15 cellular contexts compared by ENCODE assay signal in genomic region chr5:121981254-121981653, GRCh38. TPM values are rescaled to one million over a fixed set of nuclear protein-coding genes. Genes with fewer than 3 reads are reported as not detected.
DNase-seq lines count a peak whose midpoint lies in the region; ATAC-seq and TF ChIP-seq lines count a peak whose summit lies in the region.
"Had no signal": no experiment of that assay in that cellular context is flagged by ENCODE, and none has a peak within 500 bp of the region (broad histone marks: within the 10 kb centered on the region; RNA-seq: fewer than 3 reads in every experiment).

No MANE protein-coding gene starts in this region.

- no peak overlapping the region for H3K4me2 ChIP-seq in mammary epithelial cell (ENCODE audit: insufficient read depth, low read depth, low read length)
- H3K4me2 ChIP-seq: BLaER1 had no signal

- H3K27ac Mint-ChIP-seq in MCF 10A (ENCODE audit: low read depth, unreplicated experiment): peak overlapping the region; percentile 70
- peak overlapping the region in 7 of 10 donors; percentile 0 to 57 (median 10) for H3K27ac Mint-ChIP-seq in naive thymus-derived CD8-positive, alpha-beta T cell

- BruUV-seq in MCF 10A (replicated peaks; lab: Mats Ljungman, UMichigan): no TSS peak
- no TSS peak for BruUV-seq in mammary epithelial cell (replicated peaks; lab: Mats Ljungman, UMichigan)

- no peaks in the 10 kb centered on the region for H3K4me1 ChIP-seq in mammary epithelial cell (ENCODE audit: insufficient read depth, low read length)
- H3K4me1 ChIP-seq in uterus: no peaks in the 10 kb centered on the region
- H3K4me1 ChIP-seq: BLaER1 had no signal

- no peak for TF ChIP-seq POLR2A in uterus (IDR thresholded peaks at IDR 0.05)

- peaks cover 12% of the 10 kb centered on the region for H3K36me3 Mint-ChIP-seq in MCF 10A (ENCODE audit: insufficient read depth, unreplicated experiment)
- peaks cover 0 to 61% (median 24%) of the 10 kb centered on the region in 3 donors for H3K36me3 Mint-ChIP-seq in naive thymus-derived CD8-positive, alpha-beta T cell

- peaks cover 56% of the 10 kb centered on the region for H3K79me2 ChIP-seq in mammary epithelial cell (ENCODE audit: insufficient read depth, low read length)

- dilution Hi-C loops in mammary epithelial cell (cut with HindIII; ENCODE audit: low sequenced_read_pairs): no loop called here

- DNase-seq in MCF 10A (ENCODE audit: unreplicated experiment) (no peak), mammary epithelial cell (no peak), uterus (no peak), HK-2 (ENCODE audit: unreplicated experiment) (no peak), NCI-H1436 (lab: John Stamatoyannopoulos, UW) (no peak)
- DNase-seq in naive thymus-derived CD8-positive, alpha-beta T cell: no peak
- DNase-seq: COR-L47, MG63, NCI-H1092, NCI-H1694 treated with DMSO at 0.1 percent for 48 hours, NCI-H226, RPMI8226, SIG-M5 had no signal

- H3K4me1 Mint-ChIP-seq in MCF 10A (ENCODE audit: insufficient read depth, unreplicated experiment): peaks cover 23% of the 10 kb centered on the region
- H3K4me1 Mint-ChIP-seq in naive thymus-derived CD8-positive, alpha-beta T cell: peaks cover 9 to 35% (median 30%) of the 10 kb centered on the region in 4 donors

- H4K20me1 ChIP-seq in mammary epithelial cell (ENCODE audit: insufficient read depth, low read length): no peaks in the 10 kb centered on the region

- H3K36me3 ChIP-seq in mammary epithelial cell (ENCODE audit: insufficient read depth, low read length) (peaks cover 2% of the 10 kb centered on the region), uterus (no peaks in the 10 kb centered on the region)

- CTCF ChIA-PET in MCF 10A (lab: Yijun Ruan, JAX): interaction anchor here (0.9 to 4.0 kb wide), 2 partner anchors 95 to 110 kb away, joined by 3 to 19 read pairs; no protein-coding TSS in a partner anchor
- CTCF ChIA-PET in mammary epithelial cell (lab: Charles Lee; ENCODE audit: low non-redundant PET): interaction anchor here (0.8 kb wide), 1 partner anchor 159 kb away, joined by 6 read pairs; no protein-coding TSS in a partner anchor

- no peak overlapping the region for H3K9ac ChIP-seq in mammary epithelial cell (ENCODE audit: insufficient read depth, low read length)
- H3K9ac ChIP-seq: BLaER1 had no signal

- WGBS in mammary epithelial cell (ENCODE audit: low coverage, missing lambda C conversion rate): 97% methylated on average over 2 of the region's 2 CpGs

- H3K27ac ChIP-seq in mammary epithelial cell (ENCODE audit: insufficient read depth, low read depth, low read length) (no peak overlapping the region), VCaP (peak overlapping the region; percentile 79), uterus (no peak overlapping the region)
- H3K27ac ChIP-seq: BLaER1 had no signal

- no peak for ATAC-seq in naive thymus-derived CD8-positive, alpha-beta T cell

- H3K4me3 Mint-ChIP-seq in MCF 10A (ENCODE audit: unreplicated experiment): no peak overlapping the region
- H3K4me3 Mint-ChIP-seq in naive thymus-derived CD8-positive, alpha-beta T cell: no peak overlapping the region

- no peaks in the 10 kb centered on the region for H3K27me3 Mint-ChIP-seq in MCF 10A (ENCODE audit: insufficient read depth, unreplicated experiment)
- H3K27me3 Mint-ChIP-seq in naive thymus-derived CD8-positive, alpha-beta T cell: no peaks in the 10 kb centered on the region

- intact Hi-C loops in MCF 10A (cut with micrococcal nuclease): no loop called here
- intact Hi-C loops in mammary epithelial cell (cut with micrococcal nuclease): no loop called here
- intact Hi-C loops in uterus (cut with DNase I; ENCODE audit: low total_unique reads): no loop called here

- no peak overlapping the region for H2AFZ ChIP-seq in mammary epithelial cell (ENCODE audit: low read depth, low read length)

- POLR2A ChIA-PET in MCF 10A (lab: Yijun Ruan, JAX): interaction anchor here (1.0 to 3.7 kb wide), 4 partner anchors 8 to 201 kb away, joined by 3 to 14 read pairs (median 4); partner anchors contain the start of gene LOX
- POLR2A ChIA-PET in naive thymus-derived CD8-positive, alpha-beta T cell (lab: Charles Lee): no interaction called here

- H3K9me3 Mint-ChIP-seq in MCF 10A (ENCODE audit: unreplicated experiment): no peaks in the 10 kb centered on the region
- H3K9me3 Mint-ChIP-seq in naive thymus-derived CD8-positive, alpha-beta T cell: no peaks in the 10 kb centered on the region

- H3K4me3 ChIP-seq in mammary epithelial cell (replicated peaks in 1 of 3; ENCODE audit: insufficient read depth in 1 of 3, low read depth in 2 of 3, low read length in 3 of 3) (no peak overlapping the region), uterus (no peak overlapping the region)
- H3K4me3 ChIP-seq: BLaER1, MG63 had no signal

- no peaks in the 10 kb centered on the region for H3K9me3 ChIP-seq in mammary epithelial cell (replicated peaks; ENCODE audit: insufficient read depth, low read length)
- no peaks in the 10 kb centered on the region for H3K9me3 ChIP-seq in uterus
- H3K9me3 ChIP-seq: BLaER1, MG63 had no signal

- in situ Hi-C loops in mammary epithelial cell (cut with MboI; ENCODE audit: low sequenced_read_pairs in 2 of 2): no loop called here

- TF ChIP-seq CTCF in MCF 10A (IDR thresholded peaks at IDR 0.05; ENCODE audit: unreplicated experiment) (no peak), mammary epithelial cell (conservative IDR thresholded peaks at IDR 0.05 in 1 of 2, IDR thresholded peaks at IDR 0.05 in 1 of 2; ENCODE audit: extremely low read depth in 1 of 2, insufficient read depth in 1 of 2, low read depth in 1 of 2, low read length in 2 of 2) (no peak), VCaP (conservative IDR thresholded peaks at IDR 0.05) (no peak), uterus (IDR thresholded peaks at IDR 0.05) (no peak)

- H3K27me3 ChIP-seq in mammary epithelial cell (ENCODE audit: insufficient read depth, low read length) (no peaks in the 10 kb centered on the region), uterus (no peaks in the 10 kb centered on the region)
- H3K27me3 ChIP-seq: BLaER1, MG63 had no signal

RNA-seq across cellular contexts. Expression of gene SRFBP1, which starts 19.5 kb away (rescaled TPM):
- 18.0 and 21.4 TPM in 2 replicates for total RNA-seq in MCF 10A (2022)
- 10 to 100 TPM; 16.0 to 18.2 TPM for total RNA-seq in mammary epithelial cell
- 4.8 TPM for polyA plus RNA-seq in mammary epithelial cell
- polyA minus RNA-seq in mammary epithelial cell: 2.7 TPM
- total RNA-seq in naive thymus-derived CD8-positive, alpha-beta T cell: 10 to 100 TPM; 12.9 to 13.4 TPM
- 10 to 100 TPM; 12.8 to 15.5 (median 14.5) TPM for polyA plus RNA-seq in naive thymus-derived CD8-positive, alpha-beta T cell
- 10 to 100 TPM in 2 of 4 donors, 1 to 10 TPM in 2; 2.9 to 32.7 (median 11.9) TPM for total RNA-seq in uterus
